In genomic region chr12:884746-885414, GRCh38 we compare ENCODE assay signal across 21 cellular contexts.
DNase-seq lines count a peak whose midpoint lies in the region; ATAC-seq and TF ChIP-seq lines count a peak whose summit lies in the region.
"Had no signal": no experiment of that assay in that cellular context is flagged by ENCODE, and none has a peak within 500 bp of the region (broad histone marks: within the 10 kb centered on the region; RNA-seq: fewer than 3 reads in every experiment).

No MANE protein-coding gene starts in this region.

- no peak for DNase-seq in CD4-positive, alpha-beta memory T cell
- DNase-seq in HCT116 (ENCODE audit: low read depth, low spot score) (no peak), myocyte (ENCODE audit: low read depth) (peak; percentile 14), iPS-NIHi11 (ENCODE audit: low spot score) (no peak), dermis blood vessel endothelial cell (no peak)
- DNase-seq: activated effector memory CD4-positive, alpha-beta T cell treated with anti-CD3 and anti-CD28 coated beads, Interleukin-2, amount 50 U/mL, for 16 hours; amniotic stem cell; DMS53; hypothalamus; left ventricle myocardium inferior; midbrain; NCI-H1694 treated with DMSO at 0.1 percent for 48 hours; NCI-H526 treated with DMSO at 0.1 percent for 48 hours; pancreas; stimulated activated naive B cell treated with anti-CD40 and anti-IgM and Interleukin-4, amounts not matched to agents 10 μg/mL and 1 μg/mL and 100 μg/mL, for 72 hours had no signal

- RAD21 ChIA-PET in HCT116 (lab: Charles Lee; ENCODE audit: low non-redundant PET in 1 of 2, low total read pairs in 2 of 2, uncharacterized antibody in 2 of 2, unreplicated experiment in 2 of 2) = no interaction called here

- no peak for TF ChIP-seq RAD21 in HCT116 (IDR thresholded peaks at IDR 0.05; ENCODE audit: low read depth)

- CTCF ChIA-PET in CD4-positive, alpha-beta memory T cell (lab: Charles Lee; ENCODE audit: partially characterized antibody) = no interaction called here
- CTCF ChIA-PET in HCT116 (lab: Charles Lee) = no interaction called here

- no peaks in the 10 kb centered on the region for H3K79me2 ChIP-seq in HCT116 (ENCODE audit: insufficient read depth, low read length)

- no peak for TF ChIP-seq CTCF in HCT116 (IDR thresholded peaks at IDR 0.05 in 2 of 3, conservative IDR thresholded peaks at IDR 0.05 in 1 of 3; ENCODE audit: borderline replicate concordance in 1 of 3, insufficient read depth in 1 of 3, low read depth in 2 of 3, low read length in 2 of 3)

- H3K9me3 Mint-ChIP-seq in CD4-positive, alpha-beta memory T cell = peaks cover 0 to 2% (median 0%) of the 10 kb centered on the region in 8 donors
- H3K9me3 Mint-ChIP-seq in activated T-helper 17 cell treated with anti-CD3 and anti-CD28 coated beads, Interleukin-2, amount 50 U/mL, for 72 hours = no peaks in the 10 kb centered on the region
- H3K9me3 Mint-ChIP-seq: stimulated activated naive B cell treated with anti-CD40 and anti-IgM and Interleukin-4, amounts not matched to agents 10 μg/mL and 1 μg/mL and 100 μg/mL, for 72 hours had no signal

- H3K27me3 ChIP-seq in CD4-positive, alpha-beta memory T cell (ENCODE audit: insufficient read depth, low read length) = no peaks in the 10 kb centered on the region
- H3K27me3 ChIP-seq in HCT116 (ENCODE audit: insufficient read depth, low read length) = no peaks in the 10 kb centered on the region
- H3K27me3 ChIP-seq: gastroesophageal sphincter, pancreas had no signal

- H3K4me1 ChIP-seq in CD4-positive, alpha-beta memory T cell (ENCODE audit: insufficient read depth, low read length) = no peaks in the 10 kb centered on the region
- no peaks in the 10 kb centered on the region for H3K4me1 ChIP-seq in HCT116 (ENCODE audit: control insufficient read depth in 1 of 2, insufficient read depth in 2 of 2, low read length in 2 of 2)
- H3K4me1 ChIP-seq: gastroesophageal sphincter, left ventricle myocardium inferior, pancreas had no signal

- peaks cover 87% of the 10 kb centered on the region for H3K36me3 ChIP-seq in CD4-positive, alpha-beta memory T cell (ENCODE audit: insufficient read depth, low read length)
- peaks cover 68 to 74% of the 10 kb centered on the region in 2 experiments for H3K36me3 ChIP-seq in HCT116 (ENCODE audit: control insufficient read depth in 1 of 2, insufficient read depth in 2 of 2, low read length in 2 of 2)

- POLR2A ChIA-PET in CD4-positive, alpha-beta memory T cell (lab: Charles Lee; ENCODE audit: partially characterized antibody) = no interaction called here
- POLR2A ChIA-PET in HCT116 (lab: Charles Lee) = no interaction called here

- no peak overlapping the region for H3K9ac ChIP-seq in HCT116 (ENCODE audit: low read length)

- peak overlapping the region in 6 of 7 donors; percentile 10 to 79 (median 52) for H3K27ac Mint-ChIP-seq in CD4-positive, alpha-beta memory T cell
- peak overlapping the region; percentile 26 for H3K27ac Mint-ChIP-seq in activated T-helper 17 cell treated with anti-CD3 and anti-CD28 coated beads, Interleukin-2, amount 50 U/mL, for 72 hours
- H3K27ac Mint-ChIP-seq: stimulated activated naive B cell treated with anti-CD40 and anti-IgM and Interleukin-4, amounts not matched to agents 10 μg/mL and 1 μg/mL and 100 μg/mL, for 72 hours had no signal

- no peak for TF ChIP-seq POLR2A in HCT116 (IDR thresholded peaks at IDR 0.05; ENCODE audit: borderline replicate concordance, extremely low read depth, insufficient read depth, insufficient read length)

- H3K4me3 Mint-ChIP-seq in CD4-positive, alpha-beta memory T cell = no peak overlapping the region
- no peak overlapping the region for H3K4me3 Mint-ChIP-seq in activated T-helper 17 cell treated with anti-CD3 and anti-CD28 coated beads, Interleukin-2, amount 50 U/mL, for 72 hours
- H3K4me3 Mint-ChIP-seq: stimulated activated naive B cell treated with anti-CD40 and anti-IgM and Interleukin-4, amounts not matched to agents 10 μg/mL and 1 μg/mL and 100 μg/mL, for 72 hours had no signal

- H3K4me1 Mint-ChIP-seq in CD4-positive, alpha-beta memory T cell = peaks cover 0 to 3% (median 0%) of the 10 kb centered on the region in 4 donors
- peaks cover 8% of the 10 kb centered on the region for H3K4me1 Mint-ChIP-seq in activated T-helper 17 cell treated with anti-CD3 and anti-CD28 coated beads, Interleukin-2, amount 50 U/mL, for 72 hours
- H3K4me1 Mint-ChIP-seq: stimulated activated naive B cell treated with anti-CD40 and anti-IgM and Interleukin-4, amounts not matched to agents 10 μg/mL and 1 μg/mL and 100 μg/mL, for 72 hours had no signal

- H3K4me2 ChIP-seq in HCT116 (ENCODE audit: low read length) = no peak overlapping the region

- no peaks in the 10 kb centered on the region for H3K27me3 Mint-ChIP-seq in CD4-positive, alpha-beta memory T cell
- H3K27me3 Mint-ChIP-seq in activated T-helper 17 cell treated with anti-CD3 and anti-CD28 coated beads, Interleukin-2, amount 50 U/mL, for 72 hours = no peaks in the 10 kb centered on the region
- H3K27me3 Mint-ChIP-seq: stimulated activated naive B cell treated with anti-CD40 and anti-IgM and Interleukin-4, amounts not matched to agents 10 μg/mL and 1 μg/mL and 100 μg/mL, for 72 hours had no signal

- H3K4me3 ChIP-seq in CD4-positive, alpha-beta memory T cell (ENCODE audit: low read length in 2 of 2) = no peak overlapping the region
- H3K4me3 ChIP-seq in HCT116 (replicated peaks in 1 of 2; ENCODE audit: low read depth in 1 of 2, low read length in 2 of 2) = no peak overlapping the region
- H3K4me3 ChIP-seq: gastroesophageal sphincter, left ventricle myocardium inferior, pancreas, thoracic aorta had no signal

- H3K27ac ChIP-seq in CD4-positive, alpha-beta memory T cell (ENCODE audit: low read depth, low read length) = no peak overlapping the region
- no peak overlapping the region for H3K27ac ChIP-seq in HCT116 (ENCODE audit: low read depth, low read length)
- H3K27ac ChIP-seq: gastroesophageal sphincter, left ventricle myocardium inferior, pancreas, RWPE1, thoracic aorta had no signal

- peaks cover 78 to 91% of the 10 kb centered on the region in 2 donors for H3K36me3 Mint-ChIP-seq in CD4-positive, alpha-beta memory T cell
- H3K36me3 Mint-ChIP-seq in activated T-helper 17 cell treated with anti-CD3 and anti-CD28 coated beads, Interleukin-2, amount 50 U/mL, for 72 hours (ENCODE audit: low read depth) = peaks cover 98% of the 10 kb centered on the region

- no peaks in the 10 kb centered on the region for H4K20me1 ChIP-seq in HCT116 (ENCODE audit: insufficient read depth)

- H2AFZ ChIP-seq in HCT116 (ENCODE audit: low read depth, low read length, poor library complexity, severe bottlenecking) = no peak overlapping the region

- intact Hi-C loops in CD4-positive, alpha-beta memory T cell (cut with micrococcal nuclease) = loop anchor here (5.0 kb wide), 1 partner anchor 62 kb away; the partner anchor contains the start of gene RAD52
- intact Hi-C loops in HCT116 (cut with micrococcal nuclease) = no loop called here

- BruUV-seq in HCT116 (replicated peaks; lab: Mats Ljungman, UMichigan) = TSS peak; percentile 30

- H3K9me3 ChIP-seq in CD4-positive, alpha-beta memory T cell (ENCODE audit: control insufficient read depth in 1 of 2, low read length in 2 of 2) = no peaks in the 10 kb centered on the region
- no peaks in the 10 kb centered on the region for H3K9me3 ChIP-seq in HCT116 (ENCODE audit: control insufficient read depth in 1 of 2, insufficient read depth in 1 of 2, low read depth in 1 of 2, low read length in 2 of 2)
- H3K9me3 ChIP-seq: gastroesophageal sphincter, left ventricle myocardium inferior, pancreas, thoracic aorta had no signal

- ATAC-seq in HCT116 = no peak
- ATAC-seq in activated T-helper 17 cell treated with anti-CD3 and anti-CD28 coated beads, Interleukin-2, amount 50 U/mL, for 72 hours (replicated peaks) = no peak
- no peak for ATAC-seq in HG03565 (IDR thresholded peaks at IDR 0.05; ENCODE audit: unreplicated experiment)
- ATAC-seq: gastroesophageal sphincter; pancreas; SK-N-SH treated with all-trans-retinoic acid at 6 μM for 48 hours; stimulated activated naive B cell treated with anti-CD40 and anti-IgM and Interleukin-4, amounts not matched to agents 10 μg/mL and 1 μg/mL and 100 μg/mL, for 72 hours had no signal

- no peaks in the 10 kb centered on the region for H3K9me2 ChIP-seq in HCT116 (ENCODE audit: insufficient read depth)

TF ChIP-seq in HCT116, 20 proteins besides CTCF, POLR2A, EP300 and RAD21 (continues in another document):
- TF ChIP-seq MAX (IDR thresholded peaks at IDR 0.05) (no peak), JUND (IDR thresholded peaks at IDR 0.05) (no peak)
- TF ChIP-seq, protein P1, sequence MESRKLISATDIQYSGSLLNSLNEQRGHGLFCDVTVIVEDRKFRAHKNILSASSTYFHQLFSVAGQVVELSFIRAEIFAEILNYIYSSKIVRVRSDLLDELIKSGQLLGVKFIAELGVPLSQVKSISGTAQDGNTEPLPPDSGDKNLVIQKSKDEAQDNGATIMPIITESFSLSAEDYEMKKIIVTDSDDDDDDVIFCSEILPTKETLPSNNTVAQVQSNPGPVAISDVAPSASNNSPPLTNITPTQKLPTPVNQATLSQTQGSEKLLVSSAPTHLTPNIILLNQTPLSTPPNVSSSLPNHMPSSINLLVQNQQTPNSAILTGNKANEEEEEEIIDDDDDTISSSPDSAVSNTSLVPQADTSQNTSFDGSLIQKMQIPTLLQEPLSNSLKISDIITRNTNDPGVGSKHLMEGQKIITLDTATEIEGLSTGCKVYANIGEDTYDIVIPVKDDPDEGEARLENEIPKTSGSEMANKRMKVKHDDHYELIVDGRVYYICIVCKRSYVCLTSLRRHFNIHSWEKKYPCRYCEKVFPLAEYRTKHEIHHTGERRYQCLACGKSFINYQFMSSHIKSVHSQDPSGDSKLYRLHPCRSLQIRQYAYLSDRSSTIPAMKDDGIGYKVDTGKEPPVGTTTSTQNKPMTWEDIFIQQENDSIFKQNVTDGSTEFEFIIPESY (IDR thresholded peaks at IDR 0.05; ENCODE audit: extremely low read depth, insufficient replicate concordance, low read length) = no peak
